ENCODE assay signal across 2 cellular contexts in the genomic region with DNA sequence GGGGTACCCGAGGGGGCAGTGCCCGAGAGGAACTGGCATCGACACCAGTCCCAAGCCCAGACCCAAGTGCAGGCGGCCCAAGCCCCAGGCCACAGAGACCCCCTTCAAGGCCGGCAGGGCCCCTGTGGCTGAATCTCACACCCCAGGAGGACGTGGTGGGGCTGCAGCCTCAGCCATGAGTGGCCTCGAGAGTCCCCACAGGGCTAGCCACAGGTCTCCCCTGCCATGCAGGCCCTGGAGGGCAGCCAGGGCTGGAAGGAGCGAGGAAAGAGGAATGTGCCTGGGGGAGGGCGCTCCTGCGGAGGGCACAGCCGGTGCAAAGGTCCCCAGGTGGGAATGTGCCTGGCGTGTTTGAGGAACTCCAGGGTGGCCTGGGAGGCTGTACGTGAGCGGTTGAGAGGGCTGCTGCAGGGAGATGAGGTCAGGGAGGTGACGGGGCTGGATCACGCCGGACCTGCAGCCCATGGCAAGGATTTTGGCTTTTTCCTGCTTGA.
A peak's percentile ranks its signal among the peaks of the same experiment; 100 is the strongest.
TF ChIP-seq lines count a peak whose summit lies in the region.

No MANE protein-coding gene starts in this region.

TF ChIP-seq in HEK293, 187 proteins besides CTCF, POLR2A, EP300 and RAD21 (continued from another document):
- TF ChIP-seq, protein P1, sequence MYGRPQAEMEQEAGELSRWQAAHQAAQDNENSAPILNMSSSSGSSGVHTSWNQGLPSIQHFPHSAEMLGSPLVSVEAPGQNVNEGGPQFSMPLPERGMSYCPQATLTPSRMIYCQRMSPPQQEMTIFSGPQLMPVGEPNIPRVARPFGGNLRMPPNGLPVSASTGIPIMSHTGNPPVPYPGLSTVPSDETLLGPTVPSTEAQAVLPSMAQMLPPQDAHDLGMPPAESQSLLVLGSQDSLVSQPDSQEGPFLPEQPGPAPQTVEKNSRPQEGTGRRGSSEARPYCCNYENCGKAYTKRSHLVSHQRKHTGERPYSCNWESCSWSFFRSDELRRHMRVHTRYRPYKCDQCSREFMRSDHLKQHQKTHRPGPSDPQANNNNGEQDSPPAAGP (tag by site-specific recombination; IDR thresholded peaks at IDR 0.05): 0 out of 2 replicates have a peak, but pooled peaks have one; percentile 5
- TF ChIP-seq ZIC2 (tag by site-specific recombination; IDR thresholded peaks at IDR 0.05) (peak; percentile 99), ZNF600 (tag by site-specific recombination; IDR thresholded peaks at IDR 0.05) (0 out of 2 replicates have a peak, but pooled peaks have one; percentile 3)
- TF ChIP-seq, protein P2, sequence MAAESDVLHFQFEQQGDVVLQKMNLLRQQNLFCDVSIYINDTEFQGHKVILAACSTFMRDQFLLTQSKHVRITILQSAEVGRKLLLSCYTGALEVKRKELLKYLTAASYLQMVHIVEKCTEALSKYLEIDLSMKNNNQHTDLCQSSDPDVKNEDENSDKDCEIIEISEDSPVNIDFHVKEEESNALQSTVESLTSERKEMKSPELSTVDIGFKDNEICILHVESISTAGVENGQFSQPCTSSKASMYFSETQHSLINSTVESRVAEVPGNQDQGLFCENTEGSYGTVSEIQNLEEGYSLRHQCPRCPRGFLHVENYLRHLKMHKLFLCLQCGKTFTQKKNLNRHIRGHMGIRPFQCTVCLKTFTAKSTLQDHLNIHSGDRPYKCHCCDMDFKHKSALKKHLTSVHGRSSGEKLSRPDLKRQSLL (tag by site-specific recombination; IDR thresholded peaks at IDR 0.05): no peak

TF ChIP-seq in GM12878, 131 proteins besides CTCF, POLR2A, EP300 and RAD21:
- TF ChIP-seq, protein P3, sequence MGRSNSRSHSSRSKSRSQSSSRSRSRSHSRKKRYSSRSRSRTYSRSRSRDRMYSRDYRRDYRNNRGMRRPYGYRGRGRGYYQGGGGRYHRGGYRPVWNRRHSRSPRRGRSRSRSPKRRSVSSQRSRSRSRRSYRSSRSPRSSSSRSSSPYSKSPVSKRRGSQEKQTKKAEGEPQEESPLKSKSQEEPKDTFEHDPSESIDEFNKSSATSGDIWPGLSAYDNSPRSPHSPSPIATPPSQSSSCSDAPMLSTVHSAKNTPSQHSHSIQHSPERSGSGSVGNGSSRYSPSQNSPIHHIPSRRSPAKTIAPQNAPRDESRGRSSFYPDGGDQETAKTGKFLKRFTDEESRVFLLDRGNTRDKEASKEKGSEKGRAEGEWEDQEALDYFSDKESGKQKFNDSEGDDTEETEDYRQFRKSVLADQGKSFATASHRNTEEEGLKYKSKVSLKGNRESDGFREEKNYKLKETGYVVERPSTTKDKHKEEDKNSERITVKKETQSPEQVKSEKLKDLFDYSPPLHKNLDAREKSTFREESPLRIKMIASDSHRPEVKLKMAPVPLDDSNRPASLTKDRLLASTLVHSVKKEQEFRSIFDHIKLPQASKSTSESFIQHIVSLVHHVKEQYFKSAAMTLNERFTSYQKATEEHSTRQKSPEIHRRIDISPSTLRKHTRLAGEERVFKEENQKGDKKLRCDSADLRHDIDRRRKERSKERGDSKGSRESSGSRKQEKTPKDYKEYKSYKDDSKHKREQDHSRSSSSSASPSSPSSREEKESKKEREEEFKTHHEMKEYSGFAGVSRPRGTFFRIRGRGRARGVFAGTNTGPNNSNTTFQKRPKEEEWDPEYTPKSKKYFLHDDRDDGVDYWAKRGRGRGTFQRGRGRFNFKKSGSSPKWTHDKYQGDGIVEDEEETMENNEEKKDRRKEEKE (IDR thresholded peaks at IDR 0.05): no peak
- TF ChIP-seq LARP7 (IDR thresholded peaks at IDR 0.05) (no peak), TBL1XR1 (IDR thresholded peaks at IDR 0.05; ENCODE audit: low read depth, low read length) (no peak), CREM (IDR thresholded peaks at IDR 0.05; ENCODE audit: low read depth) (no peak), PAX5 (IDR thresholded peaks at IDR 0.05; ENCODE audit: borderline replicate concordance, low read depth, low read length) (no peak), SIN3A (IDR thresholded peaks at IDR 0.05; ENCODE audit: low read depth, low read length) (no peak), BMI1 (IDR thresholded peaks at IDR 0.05; ENCODE audit: borderline replicate concordance) (no peak), ZNF274 (IDR thresholded peaks at IDR 0.05; ENCODE audit: insufficient read depth, insufficient read length) (no peak)
- TF ChIP-seq, protein P4, sequence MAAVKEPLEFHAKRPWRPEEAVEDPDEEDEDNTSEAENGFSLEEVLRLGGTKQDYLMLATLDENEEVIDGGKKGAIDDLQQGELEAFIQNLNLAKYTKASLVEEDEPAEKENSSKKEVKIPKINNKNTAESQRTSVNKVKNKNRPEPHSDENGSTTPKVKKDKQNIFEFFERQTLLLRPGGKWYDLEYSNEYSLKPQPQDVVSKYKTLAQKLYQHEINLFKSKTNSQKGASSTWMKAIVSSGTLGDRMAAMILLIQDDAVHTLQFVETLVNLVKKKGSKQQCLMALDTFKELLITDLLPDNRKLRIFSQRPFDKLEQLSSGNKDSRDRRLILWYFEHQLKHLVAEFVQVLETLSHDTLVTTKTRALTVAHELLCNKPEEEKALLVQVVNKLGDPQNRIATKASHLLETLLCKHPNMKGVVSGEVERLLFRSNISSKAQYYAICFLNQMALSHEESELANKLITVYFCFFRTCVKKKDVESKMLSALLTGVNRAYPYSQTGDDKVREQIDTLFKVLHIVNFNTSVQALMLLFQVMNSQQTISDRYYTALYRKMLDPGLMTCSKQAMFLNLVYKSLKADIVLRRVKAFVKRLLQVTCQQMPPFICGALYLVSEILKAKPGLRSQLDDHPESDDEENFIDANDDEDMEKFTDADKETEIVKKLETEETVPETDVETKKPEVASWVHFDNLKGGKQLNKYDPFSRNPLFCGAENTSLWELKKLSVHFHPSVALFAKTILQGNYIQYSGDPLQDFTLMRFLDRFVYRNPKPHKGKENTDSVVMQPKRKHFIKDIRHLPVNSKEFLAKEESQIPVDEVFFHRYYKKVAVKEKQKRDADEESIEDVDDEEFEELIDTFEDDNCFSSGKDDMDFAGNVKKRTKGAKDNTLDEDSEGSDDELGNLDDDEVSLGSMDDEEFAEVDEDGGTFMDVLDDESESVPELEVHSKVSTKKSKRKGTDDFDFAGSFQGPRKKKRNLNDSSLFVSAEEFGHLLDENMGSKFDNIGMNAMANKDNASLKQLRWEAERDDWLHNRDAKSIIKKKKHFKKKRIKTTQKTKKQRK (IDR thresholded peaks at IDR 0.05; ENCODE audit: low read depth, low read length): no peak
- TF ChIP-seq, protein P5, sequence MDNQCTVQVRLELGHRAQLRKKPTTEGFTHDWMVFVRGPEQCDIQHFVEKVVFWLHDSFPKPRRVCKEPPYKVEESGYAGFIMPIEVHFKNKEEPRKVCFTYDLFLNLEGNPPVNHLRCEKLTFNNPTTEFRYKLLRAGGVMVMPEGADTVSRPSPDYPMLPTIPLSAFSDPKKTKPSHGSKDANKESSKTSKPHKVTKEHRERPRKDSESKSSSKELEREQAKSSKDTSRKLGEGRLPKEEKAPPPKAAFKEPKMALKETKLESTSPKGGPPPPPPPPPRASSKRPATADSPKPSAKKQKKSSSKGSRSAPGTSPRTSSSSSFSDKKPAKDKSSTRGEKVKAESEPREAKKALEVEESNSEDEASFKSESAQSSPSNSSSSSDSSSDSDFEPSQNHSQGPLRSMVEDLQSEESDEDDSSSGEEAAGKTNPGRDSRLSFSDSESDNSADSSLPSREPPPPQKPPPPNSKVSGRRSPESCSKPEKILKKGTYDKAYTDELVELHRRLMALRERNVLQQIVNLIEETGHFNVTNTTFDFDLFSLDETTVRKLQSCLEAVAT (IDR thresholded peaks at IDR 0.05): no peak
- TF ChIP-seq, protein P6, sequence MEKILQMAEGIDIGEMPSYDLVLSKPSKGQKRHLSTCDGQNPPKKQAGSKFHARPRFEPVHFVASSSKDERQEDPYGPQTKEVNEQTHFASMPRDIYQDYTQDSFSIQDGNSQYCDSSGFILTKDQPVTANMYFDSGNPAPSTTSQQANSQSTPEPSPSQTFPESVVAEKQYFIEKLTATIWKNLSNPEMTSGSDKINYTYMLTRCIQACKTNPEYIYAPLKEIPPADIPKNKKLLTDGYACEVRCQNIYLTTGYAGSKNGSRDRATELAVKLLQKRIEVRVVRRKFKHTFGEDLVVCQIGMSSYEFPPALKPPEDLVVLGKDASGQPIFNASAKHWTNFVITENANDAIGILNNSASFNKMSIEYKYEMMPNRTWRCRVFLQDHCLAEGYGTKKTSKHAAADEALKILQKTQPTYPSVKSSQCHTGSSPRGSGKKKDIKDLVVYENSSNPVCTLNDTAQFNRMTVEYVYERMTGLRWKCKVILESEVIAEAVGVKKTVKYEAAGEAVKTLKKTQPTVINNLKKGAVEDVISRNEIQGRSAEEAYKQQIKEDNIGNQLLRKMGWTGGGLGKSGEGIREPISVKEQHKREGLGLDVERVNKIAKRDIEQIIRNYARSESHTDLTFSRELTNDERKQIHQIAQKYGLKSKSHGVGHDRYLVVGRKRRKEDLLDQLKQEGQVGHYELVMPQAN (conservative IDR thresholded peaks at IDR 0.05): no peak
TF ChIP-seq in GM12878: peak in this region for 0.
